Comparison of ENCODE assay signal across 20 cellular contexts in the genomic region with DNA sequence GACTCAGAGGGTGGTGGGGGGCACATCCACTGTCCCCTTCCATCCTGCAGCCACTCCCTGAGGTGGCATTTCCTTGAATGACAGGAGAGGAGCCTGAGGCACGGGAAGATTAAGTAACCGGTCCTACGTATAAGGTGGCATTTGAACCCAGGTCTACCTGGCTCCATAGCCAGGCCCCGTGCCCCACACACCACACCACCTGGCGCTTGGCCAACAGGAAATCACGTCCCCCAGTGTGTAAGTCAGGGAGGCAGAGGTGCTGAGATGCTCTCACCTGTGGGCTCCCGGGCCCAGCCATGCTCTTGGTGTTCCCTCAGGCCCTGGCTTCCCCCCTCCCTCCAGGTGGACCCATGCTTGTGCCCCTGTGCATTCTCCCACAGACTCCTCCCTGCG. TPM values are rescaled to one million over a fixed set of nuclear protein-coding genes. Genes with fewer than 3 reads are reported as not detected.
DNase-seq lines count a peak whose midpoint lies in the region; ATAC-seq and TF ChIP-seq lines count a peak whose summit lies in the region.
"Had no signal": no experiment of that assay in that cellular context is flagged by ENCODE, and none has a peak within 500 bp of the region (broad histone marks: within the 10 kb centered on the region; RNA-seq: fewer than 3 reads in every experiment).

No MANE protein-coding gene starts in this region.

- peaks cover 0 to 32% (median 0%) of the 10 kb centered on the region in 3 experiments for H3K36me3 ChIP-seq in naive thymus-derived CD4-positive, alpha-beta T cell (ENCODE audit: control insufficient read depth in 2 of 3, insufficient read depth in 3 of 3, low read length in 3 of 3)
- H3K36me3 ChIP-seq: ovary had no signal

- peaks cover 16% of the 10 kb centered on the region for H3K36me3 Mint-ChIP-seq in activated CD4-positive, alpha-beta T cell treated with anti-CD3 and anti-CD28 coated beads for 36 hours (ENCODE audit: low read depth)
- H3K36me3 Mint-ChIP-seq in activated CD4-positive, alpha-beta T cell treated with anti-CD3 and anti-CD28 coated beads, Interleukin-2, amount 10 ng/mL, durations not matched to agents 24 days and 14 days (ENCODE audit: low read depth) = peaks cover 7% of the 10 kb centered on the region
- H3K36me3 Mint-ChIP-seq in CD4-positive, alpha-beta T cell (ENCODE audit: low read depth) = peaks cover 48% of the 10 kb centered on the region
- peaks cover 0 to 36% (median 4%) of the 10 kb centered on the region in 5 donors for H3K36me3 Mint-ChIP-seq in naive thymus-derived CD4-positive, alpha-beta T cell
- H3K36me3 Mint-ChIP-seq in type B pancreatic cell = peaks cover 3% of the 10 kb centered on the region

- CTCF ChIA-PET in activated CD4-positive, alpha-beta T cell treated with anti-CD3 and anti-CD28 coated beads for 36 hours (lab: Charles Lee) = no interaction called here
- CTCF ChIA-PET in CD4-positive, alpha-beta T cell (lab: Charles Lee) = interaction anchor here (0.6 kb wide), 1 partner anchor 47 kb away, joined by 3 read pairs; no protein-coding TSS in a partner anchor
- CTCF ChIA-PET in naive thymus-derived CD4-positive, alpha-beta T cell (lab: Charles Lee) = interaction anchor here (0.8 kb wide), 1 partner anchor 49 kb away, joined by 3 read pairs; no protein-coding TSS in a partner anchor

- H3K4me1 Mint-ChIP-seq in activated CD4-positive, alpha-beta T cell treated with anti-CD3 and anti-CD28 coated beads for 36 hours = peaks cover 49% of the 10 kb centered on the region
- peaks cover 19% of the 10 kb centered on the region for H3K4me1 Mint-ChIP-seq in activated CD4-positive, alpha-beta T cell treated with anti-CD3 and anti-CD28 coated beads, Interleukin-2, amount 10 ng/mL, durations not matched to agents 24 days and 14 days
- H3K4me1 Mint-ChIP-seq in CD4-positive, alpha-beta T cell (ENCODE audit: low read depth) = peaks cover 60% of the 10 kb centered on the region
- peaks cover 11 to 81% (median 73%) of the 10 kb centered on the region in 7 donors for H3K4me1 Mint-ChIP-seq in naive thymus-derived CD4-positive, alpha-beta T cell
- peaks cover 28% of the 10 kb centered on the region for H3K4me1 Mint-ChIP-seq in type B pancreatic cell (ENCODE audit: unreplicated experiment)

- H3K27me3 Mint-ChIP-seq in activated CD4-positive, alpha-beta T cell treated with anti-CD3 and anti-CD28 coated beads for 36 hours = no peaks in the 10 kb centered on the region
- H3K27me3 Mint-ChIP-seq in activated CD4-positive, alpha-beta T cell treated with anti-CD3 and anti-CD28 coated beads, Interleukin-2, amount 10 ng/mL, durations not matched to agents 24 days and 14 days = no peaks in the 10 kb centered on the region
- no peaks in the 10 kb centered on the region for H3K27me3 Mint-ChIP-seq in CD4-positive, alpha-beta T cell
- H3K27me3 Mint-ChIP-seq in naive thymus-derived CD4-positive, alpha-beta T cell = no peaks in the 10 kb centered on the region
- peaks cover 3% of the 10 kb centered on the region for H3K27me3 Mint-ChIP-seq in type B pancreatic cell
- H3K27me3 Mint-ChIP-seq: stimulated activated memory B cell treated with anti-CD40 and anti-IgM and Interleukin-4, amounts not matched to agents 10 μg/mL and 1 μg/mL and 100 μg/mL, for 72 hours had no signal

- peak overlapping the region; percentile 59 for H3K27ac Mint-ChIP-seq in activated CD4-positive, alpha-beta T cell treated with anti-CD3 and anti-CD28 coated beads for 36 hours
- no peak overlapping the region for H3K27ac Mint-ChIP-seq in activated CD4-positive, alpha-beta T cell treated with anti-CD3 and anti-CD28 coated beads, Interleukin-2, amount 10 ng/mL, durations not matched to agents 24 days and 14 days
- H3K27ac Mint-ChIP-seq in CD4-positive, alpha-beta T cell = peak overlapping the region; percentile 16
- peak overlapping the region in 7 of 9 donors; percentile 26 to 80 (median 73) for H3K27ac Mint-ChIP-seq in naive thymus-derived CD4-positive, alpha-beta T cell
- no peak overlapping the region for H3K27ac Mint-ChIP-seq in type B pancreatic cell
- H3K27ac Mint-ChIP-seq: stimulated activated memory B cell treated with anti-CD40 and anti-IgM and Interleukin-4, amounts not matched to agents 10 μg/mL and 1 μg/mL and 100 μg/mL, for 72 hours had no signal

- H3K27ac ChIP-seq in CD4-positive, alpha-beta T cell (ENCODE audit: low read depth, low read length) = peak overlapping the region; percentile 11
- H3K27ac ChIP-seq in naive thymus-derived CD4-positive, alpha-beta T cell (ENCODE audit: low read depth, low read length) = no peak overlapping the region
- H3K27ac ChIP-seq: epithelial cell of prostate, lower lobe of right lung, ovary had no signal

- no peak for TF ChIP-seq CTCF in CD4-positive, alpha-beta T cell (IDR thresholded peaks at IDR 0.05)
- TF ChIP-seq CTCF in type B pancreatic cell (conservative IDR thresholded peaks at IDR 0.05) = no peak

- no peaks in the 10 kb centered on the region for H3K9me3 ChIP-seq in CD4-positive, alpha-beta T cell (ENCODE audit: control insufficient read depth, low read length)
- H3K9me3 ChIP-seq in naive thymus-derived CD4-positive, alpha-beta T cell (ENCODE audit: control insufficient read depth in 2 of 3, low read length in 3 of 3) = no peaks in the 10 kb centered on the region
- H3K9me3 ChIP-seq: lower lobe of right lung, ovary had no signal

- POLR2A ChIA-PET in activated CD4-positive, alpha-beta T cell treated with anti-CD3 and anti-CD28 coated beads for 36 hours (lab: Charles Lee) = no interaction called here
- POLR2A ChIA-PET in CD4-positive, alpha-beta T cell (lab: Charles Lee) = no interaction called here
- POLR2A ChIA-PET in naive thymus-derived CD4-positive, alpha-beta T cell (lab: Charles Lee) = interaction anchor here (0.8 to 2.5 kb wide), 2 partner anchors 25 to 51 kb away, joined by 4 to 6 read pairs; no protein-coding TSS in a partner anchor

- intact Hi-C loops in activated CD4-positive, alpha-beta T cell treated with anti-CD3 and anti-CD28 coated beads for 36 hours (cut with DNase I, micrococcal nuclease) = no loop called here
- intact Hi-C loops in activated CD4-positive, alpha-beta T cell treated with anti-CD3 and anti-CD28 coated beads, Interleukin-2, amount 10 ng/mL, durations not matched to agents 24 days and 14 days (cut with micrococcal nuclease) = no loop called here
- intact Hi-C loops in CD4-positive, alpha-beta T cell (cut with DNase I, micrococcal nuclease) = no loop called here
- intact Hi-C loops in naive thymus-derived CD4-positive, alpha-beta T cell (cut with micrococcal nuclease) = no loop called here

- no peak for DNase-seq in activated CD4-positive, alpha-beta T cell treated with anti-CD3 and anti-CD28 coated beads for 36 hours
- no peak for DNase-seq in activated CD4-positive, alpha-beta T cell treated with anti-CD3 and anti-CD28 coated beads, Interleukin-2, amount 10 ng/mL, durations not matched to agents 24 days and 14 days
- peak in 1 of 10 experiments; percentile 16 for DNase-seq in CD4-positive, alpha-beta T cell
- DNase-seq in NCI-H345 treated with DMSO at 0.1 percent for 48 hours (lab: John Stamatoyannopoulos, UW; ENCODE audit: unreplicated experiment) = peak; percentile 39
- DNase-seq in naive thymus-derived CD4-positive, alpha-beta T cell = no peak
- no peak for DNase-seq in type B pancreatic cell (ENCODE audit: extremely low spot score, unreplicated experiment)
- no peak for DNase-seq in NCI-H524 treated with DMSO at 0.1 percent for 48 hours (lab: John Stamatoyannopoulos, UW)
- DNase-seq in foreskin melanocyte = no peak
- DNase-seq: activated CD4-positive, alpha-beta T cell treated with anti-CD3 and anti-CD28 coated beads for 1 hour; anterior cingulate cortex; central memory CD4-positive, alpha-beta T cell; dorsolateral prefrontal cortex; hippocampal formation; Kasumi-1; lower lobe of right lung; ovary; SW 1271 had no signal

- no peak overlapping the region for H3K4me3 Mint-ChIP-seq in activated CD4-positive, alpha-beta T cell treated with anti-CD3 and anti-CD28 coated beads for 36 hours
- H3K4me3 Mint-ChIP-seq in activated CD4-positive, alpha-beta T cell treated with anti-CD3 and anti-CD28 coated beads, Interleukin-2, amount 10 ng/mL, durations not matched to agents 24 days and 14 days = no peak overlapping the region
- H3K4me3 Mint-ChIP-seq in CD4-positive, alpha-beta T cell = no peak overlapping the region
- peak overlapping the region in 4 of 10 donors; percentile 2 to 70 (median 41) for H3K4me3 Mint-ChIP-seq in naive thymus-derived CD4-positive, alpha-beta T cell
- H3K4me3 Mint-ChIP-seq in type B pancreatic cell = no peak overlapping the region
- H3K4me3 Mint-ChIP-seq: stimulated activated memory B cell treated with anti-CD40 and anti-IgM and Interleukin-4, amounts not matched to agents 10 μg/mL and 1 μg/mL and 100 μg/mL, for 72 hours had no signal

- peaks cover 4 to 14% of the 10 kb centered on the region in 2 donors for H3K4me1 ChIP-seq in naive thymus-derived CD4-positive, alpha-beta T cell (ENCODE audit: control insufficient read depth in 2 of 2, insufficient read depth in 2 of 2, low read length in 2 of 2)

- no peaks in the 10 kb centered on the region for H3K9me3 Mint-ChIP-seq in activated CD4-positive, alpha-beta T cell treated with anti-CD3 and anti-CD28 coated beads for 36 hours (ENCODE audit: low read depth)
- H3K9me3 Mint-ChIP-seq in activated CD4-positive, alpha-beta T cell treated with anti-CD3 and anti-CD28 coated beads, Interleukin-2, amount 10 ng/mL, durations not matched to agents 24 days and 14 days = no peaks in the 10 kb centered on the region
- no peaks in the 10 kb centered on the region for H3K9me3 Mint-ChIP-seq in CD4-positive, alpha-beta T cell
- H3K9me3 Mint-ChIP-seq in naive thymus-derived CD4-positive, alpha-beta T cell = no peaks in the 10 kb centered on the region
- no peaks in the 10 kb centered on the region for H3K9me3 Mint-ChIP-seq in type B pancreatic cell
- H3K9me3 Mint-ChIP-seq: stimulated activated memory B cell treated with anti-CD40 and anti-IgM and Interleukin-4, amounts not matched to agents 10 μg/mL and 1 μg/mL and 100 μg/mL, for 72 hours had no signal

- H3K27me3 ChIP-seq in CD4-positive, alpha-beta T cell (ENCODE audit: control insufficient read depth, insufficient read depth, low read length) = no peaks in the 10 kb centered on the region
- no peaks in the 10 kb centered on the region for H3K27me3 ChIP-seq in naive thymus-derived CD4-positive, alpha-beta T cell (ENCODE audit: control insufficient read depth in 2 of 2, insufficient read depth in 2 of 2, low read length in 2 of 2)
- H3K27me3 ChIP-seq: dorsolateral prefrontal cortex, ovary had no signal

- no peak for ATAC-seq in activated CD4-positive, alpha-beta T cell treated with anti-CD3 and anti-CD28 coated beads for 36 hours
- no peak for ATAC-seq in CD4-positive, alpha-beta T cell (ENCODE audit: poor library complexity)
- ATAC-seq in naive thymus-derived CD4-positive, alpha-beta T cell = no peak
- ATAC-seq: HCT116; stimulated activated memory B cell treated with anti-CD40 and anti-IgM and Interleukin-4, amounts not matched to agents 10 μg/mL and 1 μg/mL and 100 μg/mL, for 72 hours had no signal

- H3K4me3 ChIP-seq in naive thymus-derived CD4-positive, alpha-beta T cell (ENCODE audit: low read length) = no peak overlapping the region
- H3K4me3 ChIP-seq: dorsolateral prefrontal cortex, lower lobe of right lung, ovary had no signal

RNA-seq across cellular contexts. Expression of a gene that starts 53.8 kb away (rescaled TPM):
- total RNA-seq in activated CD4-positive, alpha-beta T cell treated with anti-CD3 and anti-CD28 coated beads for 36 hours = 100 to 1,000 TPM; 109 to 114 TPM
- 77.1 and 82.8 TPM in 2 replicates for total RNA-seq in activated CD4-positive, alpha-beta T cell treated with anti-CD3 and anti-CD28 coated beads, Interleukin-2, amount 10 ng/mL, durations not matched to agents 24 days and 14 days
- total RNA-seq in CD4-positive, alpha-beta T cell = 10 to 100 TPM; 24.9 to 27.9 TPM
- 10 to 100 TPM; 44.9 to 90.5 (median 65.8) TPM for total RNA-seq in naive thymus-derived CD4-positive, alpha-beta T cell
- 100 to 1,000 TPM; 105 to 137 TPM for polyA plus RNA-seq in naive thymus-derived CD4-positive, alpha-beta T cell
- 13.4 and 17.8 TPM in 2 replicates for total RNA-seq in type B pancreatic cell (ENCODE audit: low replicate concordance)

Comparison
In these comparisons a context has a peak if more than half of its experiments do, and no peak if none do; other contexts are left out.
1. H3K27ac Mint-ChIP-seq: peak in activated CD4-positive, alpha-beta T cell treated with anti-CD3 and anti-CD28 coated beads for 36 hours (single experiment), CD4-positive, alpha-beta T cell (single experiment) and naive thymus-derived CD4-positive, alpha-beta T cell (7 of 9); none in activated CD4-positive, alpha-beta T cell treated with anti-CD3 and anti-CD28 coated beads, Interleukin-2, amount 10 ng/mL, durations not matched to agents 24 days and 14 days (single experiment) and type B pancreatic cell (single experiment).